21 cellular contexts compared by ENCODE assay signal in genomic region chr18:73987247-73987980, GRCh38.
A peak's percentile ranks its signal among the peaks of the same experiment; 100 is the strongest.
DNase-seq lines count a peak whose midpoint lies in the region; ATAC-seq, FAIRE-seq and TF ChIP-seq lines count a peak whose summit lies in the region.
"Had no signal": no experiment of that assay in that cellular context is flagged by ENCODE, and none has a peak within 500 bp of the region (broad histone marks: within the 10 kb centered on the region; RNA-seq: fewer than 3 reads in every experiment).

No MANE protein-coding gene starts in this region.

- no peak for TF ChIP-seq RAD21 in K562 (CRISPR knock-in tag; conservative IDR thresholded peaks at IDR 0.05 in 1 of 2, IDR thresholded peaks at IDR 0.05 in 1 of 2)

- H3K4me1 ChIP-seq in K562 (replicated peaks in 1 of 2; ENCODE audit: control insufficient read depth in 2 of 2, insufficient read depth in 2 of 2, low read length in 2 of 2) = no peaks in the 10 kb centered on the region
- H3K4me1 ChIP-seq in A673 (ENCODE audit: insufficient read depth, low read length, poor library complexity, severe bottlenecking) = no peaks in the 10 kb centered on the region
- no peaks in the 10 kb centered on the region for H3K4me1 ChIP-seq in psoas muscle
- H3K4me1 ChIP-seq: Caco-2, Peyer's patch had no signal

- no peak for TF ChIP-seq EP300 in K562 (IDR thresholded peaks at IDR 0.05; ENCODE audit: low read length)

- peak; percentile 40 for DNase-seq in EH (ENCODE audit: low read depth)
- peak; percentile 23 for DNase-seq in OCI-M1 (lab: John Stamatoyannopoulos, UW)
- no peak for DNase-seq in K562 (ENCODE audit: extremely low read depth in 1 of 4, low spot score in 3 of 4)
- peak; percentile 32 for DNase-seq in fibroblast of the aortic adventitia (ENCODE audit: low read depth)
- DNase-seq in A673 (ENCODE audit: low spot score) = no peak
- no peak for DNase-seq in psoas muscle
- DNase-seq in NCI-H2029 (lab: John Stamatoyannopoulos, UW) = no peak
- DNase-seq: Caco-2; CD4-positive, CD25-positive, alpha-beta regulatory T cell; DMS53; GOT3; Karpas-422; NCI-H1105; NCI-H1694 treated with DMSO at 0.1 percent for 48 hours; NCI-H226; NCI-H524 treated with DMSO at 0.1 percent for 48 hours; Peyer's patch; Right ventricle myocardium superior had no signal

- TF ChIP-seq CTCF in K562 (IDR thresholded peaks at IDR 0.05 in 2 of 3, conservative IDR thresholded peaks at IDR 0.05 in 1 of 3; ENCODE audit: insufficient read depth in 2 of 3, low read depth in 1 of 3, low read length in 3 of 3) = no peak
- no peak for TF ChIP-seq CTCF in fibroblast of the aortic adventitia (IDR thresholded peaks at IDR 0.05; ENCODE audit: insufficient read depth, low read length)
- TF ChIP-seq CTCF in A673 (conservative IDR thresholded peaks at IDR 0.05; ENCODE audit: low read depth, low read length) = no peak
- no peak for TF ChIP-seq CTCF in psoas muscle (IDR thresholded peaks at IDR 0.05)

- no peaks in the 10 kb centered on the region for H4K20me1 ChIP-seq in K562 (replicated peaks; ENCODE audit: control insufficient read depth, insufficient read depth, low read length)

- BruUV-seq in K562 (replicated peaks; lab: Mats Ljungman, UMichigan) (no TSS peak), A673 (replicated peaks; lab: Mats Ljungman, UMichigan) (no TSS peak)

- H3K9ac ChIP-seq in K562 (ENCODE audit: insufficient read depth in 1 of 2, low read depth in 2 of 2, low read length in 2 of 2) = no peak overlapping the region

- H3K27me3 ChIP-seq in K562 (ENCODE audit: control insufficient read depth in 2 of 2, insufficient read depth in 2 of 2, low read length in 2 of 2) = no peaks in the 10 kb centered on the region
- no peaks in the 10 kb centered on the region for H3K27me3 ChIP-seq in A673 (replicated peaks; ENCODE audit: insufficient read depth, low read depth, low read length, poor library complexity)
- no peaks in the 10 kb centered on the region for H3K27me3 ChIP-seq in psoas muscle (ENCODE audit: insufficient read depth in 3 of 3, low read length in 2 of 3)
- H3K27me3 ChIP-seq: Peyer's patch had no signal

- intact Hi-C loops in K562 (cut with micrococcal nuclease) = no loop called here
- intact Hi-C loops in A673 (cut with micrococcal nuclease; ENCODE audit: unreplicated experiment) = no loop called here
- intact Hi-C loops in psoas muscle (cut with DNase I) = no loop called here

- no peaks in the 10 kb centered on the region for H3K36me3 ChIP-seq in K562 (ENCODE audit: control insufficient read depth, insufficient read depth, low read length)
- no peaks in the 10 kb centered on the region for H3K36me3 ChIP-seq in A673 (ENCODE audit: insufficient read depth, low read length, poor library complexity, severe bottlenecking)
- H3K36me3 ChIP-seq in psoas muscle (ENCODE audit: insufficient read depth in 1 of 2, low read depth in 1 of 2) = no peaks in the 10 kb centered on the region
- H3K36me3 ChIP-seq: Peyer's patch had no signal

- no peak overlapping the region for H3K4me2 ChIP-seq in K562 (ENCODE audit: insufficient read depth, low read length)

- POLR2A ChIA-PET in K562 (lab: Yijun Ruan, JAX) (no interaction called here), A673 (lab: Charles Lee; ENCODE audit: low non-redundant PET) (no interaction called here)

- no peaks in the 10 kb centered on the region for H3K79me2 ChIP-seq in K562 (ENCODE audit: control insufficient read depth, insufficient read depth, low read length)

- H2AFZ ChIP-seq in K562 (ENCODE audit: low read depth, low read length) = no peak overlapping the region

- WGBS in K562 (ENCODE audit: insufficient coverage, low coverage, missing lambda C conversion rate) = 0% methylated on average over 2 of the region's 2 CpGs
- WGBS in psoas muscle, 3 donors = 92 to 94% (median 93%) methylated on average over 2 of the region's 2 CpGs

- in situ Hi-C loops in K562 (cut with MboI) = no loop called here

- no peak overlapping the region for H3K27ac ChIP-seq in K562 (ENCODE audit: extremely low read depth, low read depth, low read length)
- no peak overlapping the region for H3K27ac ChIP-seq in A673 (ENCODE audit: low read depth, low read length, poor library complexity, severe bottlenecking)
- H3K27ac ChIP-seq in psoas muscle = no peak overlapping the region
- H3K27ac ChIP-seq: Peyer's patch, SK-N-MC had no signal

- H3K9me1 ChIP-seq in K562 (ENCODE audit: control insufficient read depth, insufficient read depth, low read length) = no peaks in the 10 kb centered on the region

- no peak for FAIRE-seq in K562 (lab: Jason Lieb, UNC)
- FAIRE-seq: G401.6 had no signal

- CTCF ChIA-PET in K562 (lab: Yijun Ruan, JAX; ENCODE audit: low intra/inter-chr PET ratio) (no interaction called here), A673 (lab: Charles Lee) (no interaction called here)

- TF ChIP-seq POLR2A in K562 (conservative IDR thresholded peaks at IDR 0.05) = no peak

- ATAC-seq in K562 (no peak), psoas muscle (no peak), GM19452 (IDR thresholded peaks at IDR 0.05; ENCODE audit: unreplicated experiment) (no peak)

- no peak overlapping the region for H3K4me3 ChIP-seq in K562
- no peak overlapping the region for H3K4me3 ChIP-seq in fibroblast of the aortic adventitia (ENCODE audit: low read depth, low read length)
- H3K4me3 ChIP-seq in A673 (ENCODE audit: low read depth, low read length, poor library complexity, severe bottlenecking) = no peak overlapping the region
- H3K4me3 ChIP-seq in psoas muscle = no peak overlapping the region
- H3K4me3 ChIP-seq: Peyer's patch, SK-N-MC had no signal

- H3K9me3 ChIP-seq in K562 (replicated peaks; ENCODE audit: control insufficient read depth, insufficient read depth, low read depth, low read length) (no peaks in the 10 kb centered on the region), A673 (ENCODE audit: low read depth, low read length, poor library complexity, severe bottlenecking) (no peaks in the 10 kb centered on the region), psoas muscle (no peaks in the 10 kb centered on the region)
- H3K9me3 ChIP-seq: Caco-2, Peyer's patch had no signal

TF ChIP-seq in K562, 482 proteins besides CTCF, POLR2A, EP300 and RAD21:
- TF ChIP-seq ZFP30 (CRISPR knock-in tag; IDR thresholded peaks at IDR 0.05; ENCODE audit: borderline replicate concordance) = no peak
- TF ChIP-seq ZFP36 (IDR thresholded peaks at IDR 0.05; ENCODE audit: low read depth, low read length, partially characterized antibody) = no peak
- TF ChIP-seq ARID3B (CRISPR knock-in tag; IDR thresholded peaks at IDR 0.05; ENCODE audit: borderline replicate concordance) = no peak
- no peak for TF ChIP-seq SRSF9 (IDR thresholded peaks at IDR 0.05; ENCODE audit: borderline replicate concordance, low read depth, low read length)
- TF ChIP-seq E2F5 (CRISPR knock-in tag; IDR thresholded peaks at IDR 0.05) = no peak
- TF ChIP-seq NFIC (IDR thresholded peaks at IDR 0.05) = peak; percentile 70

Comparison
In these comparisons a context has a peak if more than half of its experiments do, and no peak if none do; other contexts are left out.
1. DNase-seq: peak in EH (single experiment), OCI-M1 (single experiment) and fibroblast of the aortic adventitia (single experiment); none in K562 (0 of 4), A673 (single experiment), psoas muscle (0 of 2) and NCI-H2029 (single experiment).